Comparison of ENCODE assay signal across 8 cellular contexts in the genomic region with DNA sequence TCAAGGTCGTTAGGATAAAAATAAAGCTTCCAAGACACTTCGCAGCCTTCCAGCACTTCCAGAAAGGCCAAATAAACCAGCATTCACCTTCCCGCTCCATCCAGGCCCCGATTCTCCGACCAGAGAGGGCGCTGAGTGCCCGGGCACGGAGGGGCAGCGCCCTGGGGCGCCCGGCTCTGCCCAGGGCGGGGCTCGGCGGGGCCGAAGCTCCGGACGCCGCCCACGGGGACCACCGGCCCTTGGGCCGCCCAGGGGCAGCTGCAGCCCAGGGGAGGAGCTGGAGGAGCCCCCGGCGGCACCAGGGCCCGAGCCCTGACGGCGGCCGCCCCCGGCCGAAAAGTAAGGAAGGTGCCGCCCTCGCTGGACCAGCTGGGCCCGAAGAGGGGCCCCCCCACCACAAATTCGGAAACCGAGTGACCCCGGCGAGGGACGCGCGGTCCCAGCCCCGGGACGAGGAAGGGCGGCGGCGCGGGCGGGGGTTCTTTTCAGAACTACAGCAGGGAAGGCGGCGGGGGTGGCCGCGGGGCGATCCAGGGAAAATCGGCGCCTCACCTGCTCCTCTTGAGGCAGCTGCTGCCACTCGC.
DNase-seq lines count a peak whose midpoint lies in the region; ATAC-seq lines count a peak whose summit lies in the region.

No MANE protein-coding gene starts in this region.

- peak; percentile 41 for ATAC-seq in HG02588 (IDR thresholded peaks at IDR 0.05; ENCODE audit: unreplicated experiment)

- peak overlapping the region; percentile 94 for H3K27ac ChIP-seq in substantia nigra (ENCODE audit: low read depth, low read length, poor library complexity, severe bottlenecking)

- peak; percentile 11 for DNase-seq in activated CD4-positive, alpha-beta T cell treated with anti-CD3 and anti-CD28 coated beads for 1 hour
- no peak for DNase-seq in activated CD4-positive, alpha-beta T cell treated with anti-CD3 and anti-CD28 coated beads, Interleukin-2, amount 50 U/mL, for 4 hours
- DNase-seq in NCI-H1105 treated with DMSO at 0.1 percent for 48 hours (lab: John Stamatoyannopoulos, UW) (peak; percentile 21), epidermal melanocyte (ENCODE audit: insufficient read length, low spot score) (peak; percentile 38), middle frontal gyrus (ENCODE audit: extremely low spot score, low spot score) (peak; percentile 20), substantia nigra (lab: John Stamatoyannopoulos, UW) (peak in 48 of 49 donors; percentile 15 to 81 (median 57))
- DNase-seq in activated CD8-positive, alpha-beta memory T cell treated with anti-CD3 and anti-CD28 coated beads for 48 hours (ENCODE audit: low read depth in 2 of 3, low spot score in 2 of 3) = peak in 2 of 3 experiments; percentile 6 to 12

Comparison
In these comparisons a context has a peak if more than half of its experiments do, and no peak if none do; other contexts are left out.
1. DNase-seq: peak in activated CD4-positive, alpha-beta T cell treated with anti-CD3 and anti-CD28 coated beads for 1 hour (single experiment), NCI-H1105 treated with DMSO at 0.1 percent for 48 hours (single experiment), activated CD8-positive, alpha-beta memory T cell treated with anti-CD3 and anti-CD28 coated beads for 48 hours (2 of 3), epidermal melanocyte (single experiment), middle frontal gyrus (single experiment) and substantia nigra (48 of 49); none in activated CD4-positive, alpha-beta T cell treated with anti-CD3 and anti-CD28 coated beads, Interleukin-2, amount 50 U/mL, for 4 hours (0 of 2).